1 cellular context compared by ENCODE assay signal in the genomic region with DNA sequence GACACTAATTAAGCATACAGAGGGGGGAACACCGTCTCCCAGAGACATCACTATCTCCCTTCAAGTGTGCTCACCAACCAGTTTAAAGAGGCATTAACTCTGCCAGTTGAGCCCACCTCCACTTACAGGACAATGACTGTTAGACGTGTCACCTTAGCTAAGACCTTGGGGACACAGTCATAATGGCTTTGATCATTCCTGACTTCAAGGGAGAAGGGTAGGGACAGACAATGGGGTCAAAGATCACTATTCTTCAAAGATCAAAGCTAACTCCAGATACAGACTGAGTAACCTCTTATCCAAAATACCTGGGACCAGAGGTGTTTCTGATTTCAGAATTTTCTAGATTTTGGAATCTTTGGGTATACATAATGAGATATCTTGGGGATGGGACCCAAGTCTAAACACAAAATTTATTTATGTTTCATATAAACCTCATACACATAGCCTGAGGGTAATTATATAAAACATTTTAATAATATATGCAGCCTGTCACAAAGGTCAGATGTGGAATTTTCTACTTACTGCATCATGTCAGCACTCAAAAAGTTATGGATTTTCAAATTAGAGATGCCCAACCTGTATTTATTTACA.
TF ChIP-seq lines count a peak whose summit lies in the region.

No MANE protein-coding gene starts in this region.

TF ChIP-seq in HepG2, 621 proteins besides CTCF, POLR2A, EP300 and RAD21 (continued from another document and continues in another):
- TF ChIP-seq, protein P1, sequence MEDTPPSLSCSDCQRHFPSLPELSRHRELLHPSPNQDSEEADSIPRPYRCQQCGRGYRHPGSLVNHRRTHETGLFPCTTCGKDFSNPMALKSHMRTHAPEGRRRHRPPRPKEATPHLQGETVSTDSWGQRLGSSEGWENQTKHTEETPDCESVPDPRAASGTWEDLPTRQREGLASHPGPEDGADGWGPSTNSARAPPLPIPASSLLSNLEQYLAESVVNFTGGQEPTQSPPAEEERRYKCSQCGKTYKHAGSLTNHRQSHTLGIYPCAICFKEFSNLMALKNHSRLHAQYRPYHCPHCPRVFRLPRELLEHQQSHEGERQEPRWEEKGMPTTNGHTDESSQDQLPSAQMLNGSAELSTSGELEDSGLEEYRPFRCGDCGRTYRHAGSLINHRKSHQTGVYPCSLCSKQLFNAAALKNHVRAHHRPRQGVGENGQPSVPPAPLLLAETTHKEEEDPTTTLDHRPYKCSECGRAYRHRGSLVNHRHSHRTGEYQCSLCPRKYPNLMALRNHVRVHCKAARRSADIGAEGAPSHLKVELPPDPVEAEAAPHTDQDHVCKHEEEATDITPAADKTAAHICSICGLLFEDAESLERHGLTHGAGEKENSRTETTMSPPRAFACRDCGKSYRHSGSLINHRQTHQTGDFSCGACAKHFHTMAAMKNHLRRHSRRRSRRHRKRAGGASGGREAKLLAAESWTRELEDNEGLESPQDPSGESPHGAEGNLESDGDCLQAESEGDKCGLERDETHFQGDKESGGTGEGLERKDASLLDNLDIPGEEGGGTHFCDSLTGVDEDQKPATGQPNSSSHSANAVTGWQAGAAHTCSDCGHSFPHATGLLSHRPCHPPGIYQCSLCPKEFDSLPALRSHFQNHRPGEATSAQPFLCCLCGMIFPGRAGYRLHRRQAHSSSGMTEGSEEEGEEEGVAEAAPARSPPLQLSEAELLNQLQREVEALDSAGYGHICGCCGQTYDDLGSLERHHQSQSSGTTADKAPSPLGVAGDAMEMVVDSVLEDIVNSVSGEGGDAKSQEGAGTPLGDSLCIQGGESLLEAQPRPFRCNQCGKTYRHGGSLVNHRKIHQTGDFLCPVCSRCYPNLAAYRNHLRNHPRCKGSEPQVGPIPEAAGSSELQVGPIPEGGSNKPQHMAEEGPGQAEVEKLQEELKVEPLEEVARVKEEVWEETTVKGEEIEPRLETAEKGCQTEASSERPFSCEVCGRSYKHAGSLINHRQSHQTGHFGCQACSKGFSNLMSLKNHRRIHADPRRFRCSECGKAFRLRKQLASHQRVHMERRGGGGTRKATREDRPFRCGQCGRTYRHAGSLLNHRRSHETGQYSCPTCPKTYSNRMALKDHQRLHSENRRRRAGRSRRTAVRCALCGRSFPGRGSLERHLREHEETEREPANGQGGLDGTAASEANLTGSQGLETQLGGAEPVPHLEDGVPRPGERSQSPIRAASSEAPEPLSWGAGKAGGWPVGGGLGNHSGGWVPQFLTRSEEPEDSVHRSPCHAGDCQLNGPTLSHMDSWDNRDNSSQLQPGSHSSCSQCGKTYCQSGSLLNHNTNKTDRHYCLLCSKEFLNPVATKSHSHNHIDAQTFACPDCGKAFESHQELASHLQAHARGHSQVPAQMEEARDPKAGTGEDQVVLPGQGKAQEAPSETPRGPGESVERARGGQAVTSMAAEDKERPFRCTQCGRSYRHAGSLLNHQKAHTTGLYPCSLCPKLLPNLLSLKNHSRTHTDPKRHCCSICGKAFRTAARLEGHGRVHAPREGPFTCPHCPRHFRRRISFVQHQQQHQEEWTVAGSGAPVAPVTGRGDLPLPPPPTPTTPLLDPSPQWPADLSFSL (CRISPR knock-in tag; IDR thresholded peaks at IDR 0.05) = no peak
- TF ChIP-seq ISX (CRISPR knock-in tag; conservative IDR thresholded peaks at IDR 0.05) (no peak), ZNF841 (CRISPR knock-in tag; IDR thresholded peaks at IDR 0.05; ENCODE audit: borderline replicate concordance) (no peak), SMARCC2 (IDR thresholded peaks at IDR 0.05) (peak; percentile 78; the same call in 1 of the 2 replicates), JDP2 (CRISPR knock-in tag; IDR thresholded peaks at IDR 0.05; ENCODE audit: borderline replicate concordance) (no peak), ZNF446 (CRISPR knock-in tag; IDR thresholded peaks at IDR 0.05) (no peak), ZNF557 (CRISPR knock-in tag; IDR thresholded peaks at IDR 0.05) (no peak), NCOA1 (CRISPR knock-in tag; IDR thresholded peaks at IDR 0.05) (no peak), ZEB1 (IDR thresholded peaks at IDR 0.05; ENCODE audit: insufficient replicate concordance, low read depth) (peak; percentile 45), SUZ12 (IDR thresholded peaks at IDR 0.05; ENCODE audit: low read depth, low read length) (no peak), CHCHD3 (CRISPR knock-in tag; IDR thresholded peaks at IDR 0.05) (no peak), ZNF235 (CRISPR knock-in tag; IDR thresholded peaks at IDR 0.05; ENCODE audit: borderline replicate concordance) (no peak), ZFX (CRISPR knock-in tag; IDR thresholded peaks at IDR 0.05; ENCODE audit: low read depth) (no peak), SAFB2 (CRISPR knock-in tag; IDR thresholded peaks at IDR 0.05; ENCODE audit: borderline replicate concordance, low read depth) (no peak), REXO4 (CRISPR knock-in tag; IDR thresholded peaks at IDR 0.05; ENCODE audit: borderline replicate concordance) (no peak), SNRNP70 (IDR thresholded peaks at IDR 0.05; ENCODE audit: low read depth, low read length) (no peak), HNF4A (CRISPR knock-in tag; IDR thresholded peaks at IDR 0.05) (peak; percentile 95), ZKSCAN5 (CRISPR knock-in tag; IDR thresholded peaks at IDR 0.05) (no peak), GPN1 (CRISPR knock-in tag; IDR thresholded peaks at IDR 0.05; ENCODE audit: borderline replicate concordance) (no peak), FLYWCH1 (CRISPR knock-in tag; IDR thresholded peaks at IDR 0.05) (no peak), CBX5 (CRISPR knock-in tag; IDR thresholded peaks at IDR 0.05; ENCODE audit: borderline replicate concordance) (no peak), SPEN (CRISPR knock-in tag; IDR thresholded peaks at IDR 0.05; ENCODE audit: low read depth) (no peak), GATA4 (IDR thresholded peaks at IDR 0.05; ENCODE audit: borderline replicate concordance, low read depth) (peak; percentile 76; the same call in 1 of the 2 replicates), ZC3H13 (CRISPR knock-in tag; IDR thresholded peaks at IDR 0.05) (no peak), ZNF12 (CRISPR knock-in tag; IDR thresholded peaks at IDR 0.05) (no peak), ZNF33B (CRISPR knock-in tag; IDR thresholded peaks at IDR 0.05) (no peak), KMT2B (CRISPR knock-in tag; IDR thresholded peaks at IDR 0.05) (no peak), HMG20B (CRISPR knock-in tag; conservative IDR thresholded peaks at IDR 0.05) (peak; percentile 65; the same call in 1 of the 2 replicates), RAD51 (IDR thresholded peaks at IDR 0.05; ENCODE audit: borderline replicate concordance) (no peak)
- TF ChIP-seq, protein P2, sequence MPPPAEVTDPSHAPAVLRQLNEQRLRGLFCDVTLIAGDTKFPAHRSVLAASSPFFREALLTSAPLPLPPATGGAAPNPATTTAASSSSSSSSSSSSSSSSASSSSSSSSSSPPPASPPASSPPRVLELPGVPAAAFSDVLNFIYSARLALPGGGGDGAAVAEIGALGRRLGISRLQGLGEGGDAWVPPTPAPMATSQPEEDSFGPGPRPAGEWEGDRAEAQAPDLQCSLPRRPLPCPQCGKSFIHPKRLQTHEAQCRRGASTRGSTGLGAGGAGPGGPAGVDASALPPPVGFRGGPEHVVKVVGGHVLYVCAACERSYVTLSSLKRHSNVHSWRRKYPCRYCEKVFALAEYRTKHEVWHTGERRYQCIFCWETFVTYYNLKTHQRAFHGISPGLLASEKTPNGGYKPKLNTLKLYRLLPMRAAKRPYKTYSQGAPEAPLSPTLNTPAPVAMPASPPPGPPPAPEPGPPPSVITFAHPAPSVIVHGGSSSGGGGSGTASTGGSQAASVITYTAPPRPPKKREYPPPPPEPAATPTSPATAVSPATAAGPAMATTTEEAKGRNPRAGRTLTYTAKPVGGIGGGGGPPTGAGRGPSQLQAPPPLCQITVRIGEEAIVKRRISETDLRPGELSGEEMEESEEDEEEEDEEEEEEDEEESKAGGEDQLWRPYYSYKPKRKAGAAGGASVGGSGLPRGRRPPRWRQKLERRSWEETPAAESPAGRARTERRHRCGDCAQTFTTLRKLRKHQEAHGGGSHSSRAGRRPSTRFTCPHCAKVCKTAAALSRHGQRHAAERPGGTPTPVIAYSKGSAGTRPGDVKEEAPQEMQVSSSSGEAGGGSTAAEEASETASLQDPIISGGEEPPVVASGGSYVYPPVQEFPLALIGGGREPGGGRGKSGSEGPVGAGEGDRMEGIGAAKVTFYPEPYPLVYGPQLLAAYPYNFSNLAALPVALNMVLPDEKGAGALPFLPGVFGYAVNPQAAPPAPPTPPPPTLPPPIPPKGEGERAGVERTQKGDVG (CRISPR knock-in tag; IDR thresholded peaks at IDR 0.05; ENCODE audit: borderline replicate concordance) = no peak
- TF ChIP-seq, protein P3, sequence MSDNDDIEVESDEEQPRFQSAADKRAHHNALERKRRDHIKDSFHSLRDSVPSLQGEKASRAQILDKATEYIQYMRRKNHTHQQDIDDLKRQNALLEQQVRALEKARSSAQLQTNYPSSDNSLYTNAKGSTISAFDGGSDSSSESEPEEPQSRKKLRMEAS (IDR thresholded peaks at IDR 0.05) = no peak
- TF ChIP-seq, protein P4, sequence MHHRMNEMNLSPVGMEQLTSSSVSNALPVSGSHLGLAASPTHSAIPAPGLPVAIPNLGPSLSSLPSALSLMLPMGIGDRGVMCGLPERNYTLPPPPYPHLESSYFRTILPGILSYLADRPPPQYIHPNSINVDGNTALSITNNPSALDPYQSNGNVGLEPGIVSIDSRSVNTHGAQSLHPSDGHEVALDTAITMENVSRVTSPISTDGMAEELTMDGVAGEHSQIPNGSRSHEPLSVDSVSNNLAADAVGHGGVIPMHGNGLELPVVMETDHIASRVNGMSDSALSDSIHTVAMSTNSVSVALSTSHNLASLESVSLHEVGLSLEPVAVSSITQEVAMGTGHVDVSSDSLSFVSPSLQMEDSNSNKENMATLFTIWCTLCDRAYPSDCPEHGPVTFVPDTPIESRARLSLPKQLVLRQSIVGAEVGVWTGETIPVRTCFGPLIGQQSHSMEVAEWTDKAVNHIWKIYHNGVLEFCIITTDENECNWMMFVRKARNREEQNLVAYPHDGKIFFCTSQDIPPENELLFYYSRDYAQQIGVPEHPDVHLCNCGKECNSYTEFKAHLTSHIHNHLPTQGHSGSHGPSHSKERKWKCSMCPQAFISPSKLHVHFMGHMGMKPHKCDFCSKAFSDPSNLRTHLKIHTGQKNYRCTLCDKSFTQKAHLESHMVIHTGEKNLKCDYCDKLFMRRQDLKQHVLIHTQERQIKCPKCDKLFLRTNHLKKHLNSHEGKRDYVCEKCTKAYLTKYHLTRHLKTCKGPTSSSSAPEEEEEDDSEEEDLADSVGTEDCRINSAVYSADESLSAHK (CRISPR knock-in tag; IDR thresholded peaks at IDR 0.05; ENCODE audit: borderline replicate concordance) = no peak
- TF ChIP-seq, protein P5, sequence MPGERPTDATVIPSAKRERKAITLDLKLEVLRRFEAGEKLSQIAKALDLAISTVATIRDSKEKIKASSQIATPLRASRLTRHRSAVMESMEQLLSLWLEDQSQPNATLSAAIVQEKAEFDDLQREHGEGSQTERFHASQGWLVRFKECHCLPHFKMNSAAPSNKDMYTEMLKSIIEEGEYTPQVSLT (CRISPR knock-in tag; IDR thresholded peaks at IDR 0.05; ENCODE audit: borderline replicate concordance, low read depth) = no peak
- TF ChIP-seq, protein P6, sequence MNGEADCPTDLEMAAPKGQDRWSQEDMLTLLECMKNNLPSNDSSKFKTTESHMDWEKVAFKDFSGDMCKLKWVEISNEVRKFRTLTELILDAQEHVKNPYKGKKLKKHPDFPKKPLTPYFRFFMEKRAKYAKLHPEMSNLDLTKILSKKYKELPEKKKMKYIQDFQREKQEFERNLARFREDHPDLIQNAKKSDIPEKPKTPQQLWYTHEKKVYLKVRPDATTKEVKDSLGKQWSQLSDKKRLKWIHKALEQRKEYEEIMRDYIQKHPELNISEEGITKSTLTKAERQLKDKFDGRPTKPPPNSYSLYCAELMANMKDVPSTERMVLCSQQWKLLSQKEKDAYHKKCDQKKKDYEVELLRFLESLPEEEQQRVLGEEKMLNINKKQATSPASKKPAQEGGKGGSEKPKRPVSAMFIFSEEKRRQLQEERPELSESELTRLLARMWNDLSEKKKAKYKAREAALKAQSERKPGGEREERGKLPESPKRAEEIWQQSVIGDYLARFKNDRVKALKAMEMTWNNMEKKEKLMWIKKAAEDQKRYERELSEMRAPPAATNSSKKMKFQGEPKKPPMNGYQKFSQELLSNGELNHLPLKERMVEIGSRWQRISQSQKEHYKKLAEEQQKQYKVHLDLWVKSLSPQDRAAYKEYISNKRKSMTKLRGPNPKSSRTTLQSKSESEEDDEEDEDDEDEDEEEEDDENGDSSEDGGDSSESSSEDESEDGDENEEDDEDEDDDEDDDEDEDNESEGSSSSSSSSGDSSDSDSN (CRISPR knock-in tag; IDR thresholded peaks at IDR 0.05) = no peak
- TF ChIP-seq, protein P7, sequence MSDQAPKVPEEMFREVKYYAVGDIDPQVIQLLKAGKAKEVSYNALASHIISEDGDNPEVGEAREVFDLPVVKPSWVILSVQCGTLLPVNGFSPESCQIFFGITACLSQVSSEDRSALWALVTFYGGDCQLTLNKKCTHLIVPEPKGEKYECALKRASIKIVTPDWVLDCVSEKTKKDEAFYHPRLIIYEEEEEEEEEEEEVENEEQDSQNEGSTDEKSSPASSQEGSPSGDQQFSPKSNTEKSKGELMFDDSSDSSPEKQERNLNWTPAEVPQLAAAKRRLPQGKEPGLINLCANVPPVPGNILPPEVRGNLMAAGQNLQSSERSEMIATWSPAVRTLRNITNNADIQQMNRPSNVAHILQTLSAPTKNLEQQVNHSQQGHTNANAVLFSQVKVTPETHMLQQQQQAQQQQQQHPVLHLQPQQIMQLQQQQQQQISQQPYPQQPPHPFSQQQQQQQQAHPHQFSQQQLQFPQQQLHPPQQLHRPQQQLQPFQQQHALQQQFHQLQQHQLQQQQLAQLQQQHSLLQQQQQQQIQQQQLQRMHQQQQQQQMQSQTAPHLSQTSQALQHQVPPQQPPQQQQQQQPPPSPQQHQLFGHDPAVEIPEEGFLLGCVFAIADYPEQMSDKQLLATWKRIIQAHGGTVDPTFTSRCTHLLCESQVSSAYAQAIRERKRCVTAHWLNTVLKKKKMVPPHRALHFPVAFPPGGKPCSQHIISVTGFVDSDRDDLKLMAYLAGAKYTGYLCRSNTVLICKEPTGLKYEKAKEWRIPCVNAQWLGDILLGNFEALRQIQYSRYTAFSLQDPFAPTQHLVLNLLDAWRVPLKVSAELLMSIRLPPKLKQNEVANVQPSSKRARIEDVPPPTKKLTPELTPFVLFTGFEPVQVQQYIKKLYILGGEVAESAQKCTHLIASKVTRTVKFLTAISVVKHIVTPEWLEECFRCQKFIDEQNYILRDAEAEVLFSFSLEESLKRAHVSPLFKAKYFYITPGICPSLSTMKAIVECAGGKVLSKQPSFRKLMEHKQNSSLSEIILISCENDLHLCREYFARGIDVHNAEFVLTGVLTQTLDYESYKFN (CRISPR knock-in tag; conservative IDR thresholded peaks at IDR 0.05) = peak; percentile 80
- TF ChIP-seq, protein P8, sequence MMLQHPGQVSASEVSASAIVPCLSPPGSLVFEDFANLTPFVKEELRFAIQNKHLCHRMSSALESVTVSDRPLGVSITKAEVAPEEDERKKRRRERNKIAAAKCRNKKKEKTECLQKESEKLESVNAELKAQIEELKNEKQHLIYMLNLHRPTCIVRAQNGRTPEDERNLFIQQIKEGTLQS (CRISPR knock-in tag; IDR thresholded peaks at IDR 0.05) = no peak; the same call in 1 of the 2 replicates
- TF ChIP-seq, protein P9, sequence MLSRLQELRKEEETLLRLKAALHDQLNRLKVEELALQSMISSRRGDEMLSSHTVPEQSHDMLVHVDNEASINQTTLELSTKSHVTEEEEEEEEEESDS (CRISPR knock-in tag; IDR thresholded peaks at IDR 0.05; ENCODE audit: borderline replicate concordance) = no peak
- TF ChIP-seq, protein P10, sequence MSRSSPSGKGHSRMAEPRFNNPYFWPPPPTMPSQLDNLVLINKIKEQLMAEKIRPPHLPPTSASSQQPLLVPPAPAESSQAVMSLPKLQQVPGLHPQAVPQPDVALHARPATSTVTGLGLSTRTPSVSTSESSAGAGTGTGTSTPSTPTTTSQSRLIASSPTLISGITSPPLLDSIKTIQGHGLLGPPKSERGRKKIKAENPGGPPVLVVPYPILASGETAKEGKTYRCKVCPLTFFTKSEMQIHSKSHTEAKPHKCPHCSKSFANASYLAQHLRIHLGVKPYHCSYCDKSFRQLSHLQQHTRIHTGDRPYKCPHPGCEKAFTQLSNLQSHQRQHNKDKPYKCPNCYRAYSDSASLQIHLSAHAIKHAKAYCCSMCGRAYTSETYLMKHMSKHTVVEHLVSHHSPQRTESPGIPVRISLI (CRISPR knock-in tag; IDR thresholded peaks at IDR 0.05; ENCODE audit: borderline replicate concordance) = no peak
